1 cellular context compared by ENCODE assay signal in the genomic region with DNA sequence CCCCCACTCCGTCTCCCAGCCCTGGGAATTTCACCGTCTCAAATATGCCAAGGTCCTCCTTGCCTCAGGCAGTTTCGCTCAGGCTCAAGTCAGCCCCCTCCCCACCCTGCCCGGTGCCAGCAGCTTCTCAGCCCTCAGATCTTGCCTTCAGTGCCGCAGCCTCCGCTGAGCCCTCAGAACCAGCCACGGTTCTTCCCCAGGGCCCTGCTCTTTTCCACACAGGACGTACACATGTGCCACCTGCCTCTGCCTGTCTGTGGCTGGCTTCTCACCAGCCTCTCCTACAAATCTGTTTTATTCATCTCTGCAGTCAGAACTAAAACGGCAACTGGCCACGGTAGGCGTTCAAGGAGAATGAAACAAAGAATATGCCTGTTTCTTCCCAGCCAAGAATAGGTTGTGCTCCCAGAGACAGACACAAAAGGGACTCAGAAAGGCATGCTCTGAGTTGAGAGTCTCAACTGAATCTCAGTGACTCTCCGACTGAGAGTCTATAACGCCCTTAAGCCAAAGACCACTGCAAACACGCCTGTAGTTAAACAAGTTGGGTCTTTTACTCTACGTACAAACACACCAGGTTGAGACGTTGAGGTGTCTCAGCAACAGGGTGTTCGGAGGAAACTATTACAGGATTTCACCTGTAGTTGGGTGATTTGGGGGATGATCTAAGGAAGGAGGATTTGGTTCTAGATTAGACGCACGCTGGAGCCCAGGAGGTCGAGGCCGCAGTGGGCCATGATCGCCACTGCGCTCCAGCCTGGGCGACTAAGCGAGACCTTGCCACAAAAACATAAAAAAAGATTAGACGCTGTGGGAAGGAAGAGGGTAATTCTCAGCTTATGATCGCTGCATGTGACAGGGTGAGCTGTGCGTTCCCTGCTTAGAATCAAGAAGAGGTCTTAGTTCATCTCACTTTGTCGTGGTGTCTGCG.
TF ChIP-seq lines count a peak whose summit lies in the region.

No MANE protein-coding gene starts in this region.

TF ChIP-seq in endothelial cell of umbilical vein, 7 proteins besides CTCF, POLR2A, EP300 and RAD21:
- no peak for TF ChIP-seq FOS (IDR thresholded peaks at IDR 0.05; ENCODE audit: borderline replicate concordance, insufficient read depth, low read length)
- TF ChIP-seq, protein P1, sequence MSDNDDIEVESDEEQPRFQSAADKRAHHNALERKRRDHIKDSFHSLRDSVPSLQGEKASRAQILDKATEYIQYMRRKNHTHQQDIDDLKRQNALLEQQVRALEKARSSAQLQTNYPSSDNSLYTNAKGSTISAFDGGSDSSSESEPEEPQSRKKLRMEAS (IDR thresholded peaks at IDR 0.05; ENCODE audit: insufficient read depth, insufficient read length) = no peak
- TF ChIP-seq MYC (IDR thresholded peaks at IDR 0.05; ENCODE audit: low read depth, low read length) = no peak
- TF ChIP-seq JUN (IDR thresholded peaks at IDR 0.05; ENCODE audit: borderline replicate concordance, insufficient read depth, insufficient read length, low read depth) = no peak
- no peak for TF ChIP-seq EZH2 (IDR thresholded peaks at IDR 0.05; ENCODE audit: borderline replicate concordance, low read depth, low read length, severe bottlenecking)
- no peak for TF ChIP-seq POLR2AphosphoS5 (IDR thresholded peaks at IDR 0.05; ENCODE audit: insufficient read depth, low read depth, low read length)
- no peak for TF ChIP-seq GATA2 (IDR thresholded peaks at IDR 0.05; ENCODE audit: insufficient read depth, insufficient read length, low read depth, low read length)
